7 cellular contexts compared by ENCODE assay signal in the genomic region with DNA sequence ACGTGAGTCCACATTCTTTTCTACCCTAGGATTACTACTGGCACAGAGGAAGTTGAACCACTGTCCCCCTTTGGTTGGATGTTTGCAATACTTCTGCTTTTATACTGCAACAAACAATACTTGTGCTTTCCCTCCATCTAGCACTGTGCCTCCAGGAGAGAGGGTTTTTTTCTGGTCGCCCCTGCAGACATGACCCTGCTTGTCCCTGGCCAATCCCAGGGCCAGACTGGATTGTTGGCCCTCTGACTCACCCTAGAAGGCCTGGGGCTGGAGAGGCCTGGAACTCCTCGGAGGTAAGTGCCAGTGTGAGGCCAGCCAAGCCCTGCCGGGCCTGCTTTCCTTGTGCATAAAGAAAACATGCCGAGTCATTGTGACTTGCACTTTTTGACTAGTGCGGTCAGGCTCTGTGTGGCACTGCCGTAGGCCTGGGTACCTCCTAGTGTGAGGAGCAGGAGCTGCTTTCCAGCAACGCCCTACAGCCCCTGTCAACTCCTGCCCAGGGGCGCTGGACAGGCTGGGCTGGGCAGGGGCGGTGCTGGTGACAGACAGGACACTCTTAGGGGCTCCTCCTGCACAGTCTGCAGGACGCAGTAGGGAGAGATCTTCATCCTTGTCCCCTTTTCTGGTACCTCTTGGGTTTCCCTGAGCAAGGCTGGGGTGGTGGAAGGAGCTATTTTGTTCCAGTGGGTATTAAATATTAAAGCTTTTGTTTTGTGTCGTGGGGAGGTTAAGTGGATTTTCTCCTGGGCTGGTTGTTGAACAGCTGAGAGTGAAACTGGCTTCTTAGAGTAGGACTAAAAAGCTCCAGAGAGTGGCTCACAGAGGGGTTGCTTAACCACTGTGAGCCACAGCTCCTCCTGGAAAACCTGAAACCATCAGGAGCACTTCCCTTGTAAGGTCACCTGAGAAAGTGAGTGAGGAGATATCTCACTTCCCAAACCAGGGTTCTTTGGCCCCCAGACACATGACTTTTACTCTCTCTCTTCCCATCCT. TPM values are rescaled to one million over a fixed set of nuclear protein-coding genes. Genes with fewer than 3 reads are reported as not detected.
A peak's percentile ranks its signal among the peaks of the same experiment; 100 is the strongest.
DNase-seq lines count a peak whose midpoint lies in the region; ATAC-seq and TF ChIP-seq lines count a peak whose summit lies in the region.

No MANE protein-coding gene starts in this region.

- H3K36me3 Mint-ChIP-seq in activated T-helper 17 cell treated with anti-CD3 and anti-CD28 coated beads, Interleukin-2, amount 50 U/mL, for 72 hours (ENCODE audit: low read depth), result no peaks in the 10 kb centered on the region

- H3K27ac Mint-ChIP-seq in activated T-helper 17 cell treated with anti-CD3 and anti-CD28 coated beads, Interleukin-2, amount 50 U/mL, for 72 hours, result no peak overlapping the region

- H3K9me3 ChIP-seq in neutrophil, result no peaks in the 10 kb centered on the region

- no peak overlapping the region for H3K4me3 Mint-ChIP-seq in activated T-helper 17 cell treated with anti-CD3 and anti-CD28 coated beads, Interleukin-2, amount 50 U/mL, for 72 hours

- H3K27ac ChIP-seq in neutrophil, result peak overlapping the region; percentile 94

- no peaks in the 10 kb centered on the region for H3K9me3 Mint-ChIP-seq in activated T-helper 17 cell treated with anti-CD3 and anti-CD28 coated beads, Interleukin-2, amount 50 U/mL, for 72 hours

- CTCF ChIA-PET in GM10248 (lab: Yijun Ruan, JAX), result interaction anchor here (1.0 to 1.4 kb wide), 5 partner anchors 8 to 29 kb away, joined by 3 to 4 read pairs (median 3); no protein-coding TSS in a partner anchor

- no peaks in the 10 kb centered on the region for H3K27me3 ChIP-seq in neutrophil

- TF ChIP-seq CTCF in GM10248 (IDR thresholded peaks at IDR 0.05; ENCODE audit: control extremely low read depth, extremely low read depth, low read depth, missing control alignments) (no peak), neutrophil (IDR thresholded peaks at IDR 0.05) (peak; percentile 0)

- DNase-seq in GM10248 (ENCODE audit: extremely low spot score) (peak; percentile 38), NCI-H345 (lab: John Stamatoyannopoulos, UW) (peak; percentile 78), glomerular visceral epithelial cell (ENCODE audit: extremely low spot score) (peak; percentile 96), T-helper 9 cell (no peak)

- peak overlapping the region; percentile 47 to 67 for H3K4me3 ChIP-seq in neutrophil (ENCODE audit: low read depth in 1 of 2, low read length in 1 of 2)

- peaks cover 46% of the 10 kb centered on the region in 2 experiments for H3K4me1 ChIP-seq in neutrophil (ENCODE audit: control insufficient read depth in 1 of 2, insufficient read depth in 1 of 2, low read depth in 1 of 2, low read length in 1 of 2)

- no peaks in the 10 kb centered on the region for H3K36me3 ChIP-seq in neutrophil

- no peaks in the 10 kb centered on the region for H3K27me3 Mint-ChIP-seq in activated T-helper 17 cell treated with anti-CD3 and anti-CD28 coated beads, Interleukin-2, amount 50 U/mL, for 72 hours

- POLR2A ChIA-PET in GM10248 (lab: Yijun Ruan, JAX), result no interaction called here

- peak; percentile 73 for ATAC-seq in HG02981 (IDR thresholded peaks at IDR 0.05; ENCODE audit: unreplicated experiment)
- ATAC-seq in activated T-helper 17 cell treated with anti-CD3 and anti-CD28 coated beads, Interleukin-2, amount 50 U/mL, for 72 hours (replicated peaks), result peak; percentile 35

- no peaks in the 10 kb centered on the region for H3K4me1 Mint-ChIP-seq in activated T-helper 17 cell treated with anti-CD3 and anti-CD28 coated beads, Interleukin-2, amount 50 U/mL, for 72 hours

RNA-seq across cellular contexts. Expression of a gene that starts 14.4 kb away (rescaled TPM):
- 100 to 1,000 TPM; 150 to 296 TPM for total RNA-seq in activated T-helper 17 cell treated with anti-CD3 and anti-CD28 coated beads, Interleukin-2, amount 50 U/mL, for 72 hours
